8 cellular contexts compared by ENCODE assay signal in the genomic region with DNA sequence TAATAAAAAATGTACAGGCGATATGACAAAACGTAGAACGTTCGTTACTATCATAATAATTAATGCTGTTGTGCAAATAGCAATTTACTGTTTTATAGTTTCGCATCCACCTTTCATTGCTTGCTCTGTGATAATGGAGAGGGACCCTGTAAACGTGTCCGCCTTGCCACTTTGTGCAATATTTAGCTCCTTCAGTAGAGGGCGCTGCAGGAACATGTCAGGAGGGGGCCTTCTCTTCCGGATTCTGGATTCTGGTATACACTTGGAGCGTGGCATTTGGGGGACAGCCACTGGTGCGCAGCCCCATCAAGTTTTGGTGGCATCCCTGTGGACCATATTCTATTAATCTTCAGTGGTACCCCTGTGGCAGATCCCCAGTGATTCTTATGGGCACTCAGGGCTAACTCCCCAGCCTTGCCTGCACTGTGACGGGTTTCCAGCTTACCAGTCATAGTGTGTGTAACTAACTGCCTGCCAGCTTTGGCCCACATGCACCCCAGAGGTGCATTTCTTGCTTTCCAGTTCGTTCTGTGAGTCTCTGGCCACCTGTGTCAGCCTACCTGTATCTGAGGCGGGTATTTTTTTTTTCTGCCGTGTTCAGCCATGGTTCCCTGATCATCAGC.
A peak's percentile ranks its signal among the peaks of the same experiment; 100 is the strongest.
DNase-seq lines count a peak whose midpoint lies in the region; ATAC-seq, FAIRE-seq and TF ChIP-seq lines count a peak whose summit lies in the region.

No MANE protein-coding gene starts in this region.

- no peaks in the 10 kb centered on the region for H3K9me3 Mint-ChIP-seq in glutamatergic neuron (ENCODE audit: unreplicated experiment)
- no peaks in the 10 kb centered on the region for H3K9me3 Mint-ChIP-seq in activated T-helper 2 cell treated with anti-CD3 and anti-CD28 coated beads, Interferon-gamma antibody, Interleukin-2, Interleukin-4, amounts not matched to agents 10 μg/mL and 5 μg/mL and 100 μg/mL, durations not matched to agents 14 hours and 24 hours and 36 hours

- DNase-seq in CD1c-positive myeloid dendritic cell (ENCODE audit: extremely low spot score) (peak; percentile 58), GM19239 (ENCODE audit: insufficient read length, low spot score) (peak; percentile 12), OCI-M1 (lab: John Stamatoyannopoulos, UW) (peak; percentile 49), glutamatergic neuron (peak; percentile 59), NCI-H1092 treated with DMSO at 0.1 percent for 48 hours (lab: John Stamatoyannopoulos, UW) (no peak)
- DNase-seq in activated effector memory CD4-positive, alpha-beta T cell treated with anti-CD3 and anti-CD28 coated beads, Interleukin-2, amount 50 U/mL, for 16 hours: no peak
- no peak for DNase-seq in activated T-helper 2 cell treated with anti-CD3 and anti-CD28 coated beads, Interferon-gamma antibody, Interleukin-2, Interleukin-4, amounts not matched to agents 10 μg/mL and 5 μg/mL and 100 μg/mL, durations not matched to agents 14 hours and 24 hours and 36 hours (ENCODE audit: low spot score)

- H3K27me3 Mint-ChIP-seq in glutamatergic neuron (ENCODE audit: unreplicated experiment): peaks cover 1% of the 10 kb centered on the region
- peaks cover 6% of the 10 kb centered on the region for H3K27me3 Mint-ChIP-seq in activated T-helper 2 cell treated with anti-CD3 and anti-CD28 coated beads, Interferon-gamma antibody, Interleukin-2, Interleukin-4, amounts not matched to agents 10 μg/mL and 5 μg/mL and 100 μg/mL, durations not matched to agents 14 hours and 24 hours and 36 hours (ENCODE audit: low read depth)

- intact Hi-C loops in activated T-helper 2 cell treated with anti-CD3 and anti-CD28 coated beads, Interferon-gamma antibody, Interleukin-2, Interleukin-4, amounts not matched to agents 10 μg/mL and 5 μg/mL and 100 μg/mL, durations not matched to agents 14 hours and 24 hours and 36 hours (cut with micrococcal nuclease): loop anchor here (1.0 kb wide), 1 partner anchor 83 kb away; no protein-coding TSS in a partner anchor

- peak; percentile 59 for FAIRE-seq in GM19239 (lab: Jason Lieb, UNC)

- peaks cover 3% of the 10 kb centered on the region for H3K4me1 Mint-ChIP-seq in glutamatergic neuron (ENCODE audit: low read depth, unreplicated experiment)
- no peaks in the 10 kb centered on the region for H3K4me1 Mint-ChIP-seq in activated T-helper 2 cell treated with anti-CD3 and anti-CD28 coated beads, Interferon-gamma antibody, Interleukin-2, Interleukin-4, amounts not matched to agents 10 μg/mL and 5 μg/mL and 100 μg/mL, durations not matched to agents 14 hours and 24 hours and 36 hours (ENCODE audit: low read depth)

- TF ChIP-seq CTCF in glutamatergic neuron (IDR thresholded peaks at IDR 0.05; ENCODE audit: partially characterized antibody, unreplicated experiment): peak; percentile 73

- H3K27ac Mint-ChIP-seq in glutamatergic neuron (ENCODE audit: unreplicated experiment): no peak overlapping the region
- H3K27ac Mint-ChIP-seq in activated T-helper 2 cell treated with anti-CD3 and anti-CD28 coated beads, Interferon-gamma antibody, Interleukin-2, Interleukin-4, amounts not matched to agents 10 μg/mL and 5 μg/mL and 100 μg/mL, durations not matched to agents 14 hours and 24 hours and 36 hours: no peak overlapping the region

- no peak for ATAC-seq in HG03457 (IDR thresholded peaks at IDR 0.05; ENCODE audit: unreplicated experiment)

- no peak overlapping the region for H3K4me3 Mint-ChIP-seq in glutamatergic neuron (ENCODE audit: unreplicated experiment)
- no peak overlapping the region for H3K4me3 Mint-ChIP-seq in activated T-helper 2 cell treated with anti-CD3 and anti-CD28 coated beads, Interferon-gamma antibody, Interleukin-2, Interleukin-4, amounts not matched to agents 10 μg/mL and 5 μg/mL and 100 μg/mL, durations not matched to agents 14 hours and 24 hours and 36 hours (ENCODE audit: low read depth)

- no peaks in the 10 kb centered on the region for H3K36me3 Mint-ChIP-seq in glutamatergic neuron (ENCODE audit: unreplicated experiment)
- H3K36me3 Mint-ChIP-seq in activated T-helper 2 cell treated with anti-CD3 and anti-CD28 coated beads, Interferon-gamma antibody, Interleukin-2, Interleukin-4, amounts not matched to agents 10 μg/mL and 5 μg/mL and 100 μg/mL, durations not matched to agents 14 hours and 24 hours and 36 hours (ENCODE audit: low read depth): no peaks in the 10 kb centered on the region

Comparison
In these comparisons a context has a peak if more than half of its experiments do, and no peak if none do; other contexts are left out.
1. DNase-seq: peak in CD1c-positive myeloid dendritic cell (single experiment), GM19239 (single experiment), OCI-M1 (single experiment) and glutamatergic neuron (single experiment); none in activated effector memory CD4-positive, alpha-beta T cell treated with anti-CD3 and anti-CD28 coated beads, Interleukin-2, amount 50 U/mL, for 16 hours (single experiment), activated T-helper 2 cell treated with anti-CD3 and anti-CD28 coated beads, Interferon-gamma antibody, Interleukin-2, Interleukin-4, amounts not matched to agents 10 μg/mL and 5 μg/mL and 100 μg/mL, durations not matched to agents 14 hours and 24 hours and 36 hours (single experiment) and NCI-H1092 treated with DMSO at 0.1 percent for 48 hours (single experiment).